ENCODE assay signal across 11 cellular contexts in the genomic region with DNA sequence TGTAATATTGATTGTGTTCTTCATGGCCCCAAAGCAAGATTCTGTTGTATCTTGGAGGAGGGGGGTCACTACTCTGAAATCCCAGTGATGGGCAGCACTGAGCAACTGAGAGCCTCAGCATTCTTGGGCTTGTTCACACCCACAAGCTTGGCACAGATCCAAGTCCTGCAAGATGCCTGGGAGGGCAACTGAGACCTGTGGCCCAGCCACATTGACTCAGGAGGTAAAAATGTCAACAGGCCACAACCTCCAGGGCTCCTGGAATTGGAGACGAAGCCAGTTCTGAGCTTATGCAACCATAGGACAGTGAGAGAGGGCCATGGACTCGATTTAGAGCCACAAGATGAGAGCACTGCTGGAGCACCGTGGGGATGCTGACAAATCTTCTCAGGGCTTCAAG. TPM values are rescaled to one million over a fixed set of nuclear protein-coding genes. Genes with fewer than 3 reads are reported as not detected.
DNase-seq lines count a peak whose midpoint lies in the region; ATAC-seq, FAIRE-seq and TF ChIP-seq lines count a peak whose summit lies in the region.
"Had no signal": no experiment of that assay in that cellular context is flagged by ENCODE, and none has a peak within 500 bp of the region (broad histone marks: within the 10 kb centered on the region; RNA-seq: fewer than 3 reads in every experiment).

No MANE protein-coding gene starts in this region.

- H3K36me3 ChIP-seq in kidney (ENCODE audit: control insufficient read depth in 1 of 2, insufficient read depth in 2 of 2, low read length in 2 of 2), result no peaks in the 10 kb centered on the region

- no peak overlapping the region for H3K27ac ChIP-seq in kidney (ENCODE audit: low read depth in 2 of 2, low read length in 2 of 2)

- H3K4me3 ChIP-seq in astrocyte of the spinal cord (ENCODE audit: low read depth, low read length), result no peak overlapping the region
- no peak overlapping the region for H3K4me3 ChIP-seq in kidney (ENCODE audit: low read length in 2 of 2)

- intact Hi-C loops in kidney (cut with DNase I), result no loop called here

- H3K4me1 ChIP-seq in kidney (ENCODE audit: control insufficient read depth in 1 of 2, insufficient read depth in 1 of 2, low read depth in 1 of 2, low read length in 2 of 2), result peaks cover 6 to 10% of the 10 kb centered on the region in 2 donors

- no peak overlapping the region for H3K9ac ChIP-seq in kidney (ENCODE audit: low read length in 2 of 2)

- peak; percentile 49 for TF ChIP-seq CTCF in astrocyte of the spinal cord (IDR thresholded peaks at IDR 0.05; ENCODE audit: low read depth, low read length)
- TF ChIP-seq CTCF in kidney (IDR thresholded peaks at IDR 0.05; ENCODE audit: borderline replicate concordance, extremely low read depth, insufficient read depth), result no peak

- FAIRE-seq in kidney (lab: Jason Lieb, UNC), result no peak

- no peaks in the 10 kb centered on the region for H3K9me3 ChIP-seq in kidney (ENCODE audit: control insufficient read depth in 1 of 2, low read length in 2 of 2)

- in situ Hi-C loops in astrocyte of the spinal cord (cut with HindIII; ENCODE audit: low sequenced_read_pairs), result no loop called here

- ATAC-seq in HG03571 (IDR thresholded peaks at IDR 0.05; ENCODE audit: unreplicated experiment), result no peak
- ATAC-seq: left lobe of liver had no signal

- DNase-seq in AG08396 (ENCODE audit: low spot score) (peak; percentile 92), HS-27A (ENCODE audit: low read depth) (peak; percentile 81), astrocyte of the spinal cord (ENCODE audit: low read depth, low spot score) (peak; percentile 75), kidney (peak; percentile 82), NCI-H1694 (lab: John Stamatoyannopoulos, UW) (no peak), NCI-H2081 treated with DMSO at 0.1 percent for 48 hours (lab: John Stamatoyannopoulos, UW) (no peak)
- DNase-seq in activated CD4-positive, alpha-beta T cell treated with anti-CD3 and anti-CD28 coated beads for 4 hours, result no peak
- DNase-seq: COR-L47, NCI-H446 treated with DMSO at 0.1 percent for 48 hours had no signal

RNA-seq across cellular contexts. Expression of gene DOCK1, which starts 3.1 kb away (rescaled TPM):
- total RNA-seq in kidney, result 81.7 TPM
- polyA plus RNA-seq in kidney (ENCODE audit: insufficient read depth, low read depth, low replicate concordance), result 15.8 TPM

Comparison
In these comparisons a context has a peak if more than half of its experiments do, and no peak if none do; other contexts are left out.
1. DNase-seq: peak in AG08396 (single experiment), HS-27A (single experiment), astrocyte of the spinal cord (single experiment) and kidney (single experiment); none in NCI-H1694 (single experiment), NCI-H2081 treated with DMSO at 0.1 percent for 48 hours (single experiment) and activated CD4-positive, alpha-beta T cell treated with anti-CD3 and anti-CD28 coated beads for 4 hours (0 of 2).